Comparison of ENCODE assay signal across 8 cellular contexts in genomic region chr14:105491366-105492006, GRCh38. TPM values are rescaled to one million over a fixed set of nuclear protein-coding genes. Genes with fewer than 3 reads are reported as not detected.
DNase-seq lines count a peak whose midpoint lies in the region; ATAC-seq, FAIRE-seq and TF ChIP-seq lines count a peak whose summit lies in the region.

No MANE protein-coding gene starts in this region.

- H3K9me3 ChIP-seq in A549 = no peaks in the 10 kb centered on the region

- H3K4me3 ChIP-seq in A549 = peak overlapping the region; percentile 74
- peak overlapping the region; percentile 52 to 72 for H3K4me3 ChIP-seq in cardiac fibroblast (replicated peaks in 1 of 2; ENCODE audit: low read depth in 2 of 2, low read length in 2 of 2)

- ATAC-seq in A549 (peak in 1 of 2 experiments; percentile 12; a peak in 3 of 6 replicates), GM18870 (IDR thresholded peaks at IDR 0.05; ENCODE audit: unreplicated experiment) (peak; percentile 2), GM21786 (IDR thresholded peaks at IDR 0.05; ENCODE audit: unreplicated experiment) (no peak)

- FAIRE-seq in A549 (lab: Jason Lieb, UNC) = no peak

- peak; percentile 34; the same call in 1 of the 2 replicates for TF ChIP-seq POLR2A in A549 (IDR thresholded peaks at IDR 0.05; ENCODE audit: low read length)

- no peak for TF ChIP-seq RAD21 in A549 (conservative IDR thresholded peaks at IDR 0.05 in 1 of 2, IDR thresholded peaks at IDR 0.05 in 1 of 2)

- H3K27ac ChIP-seq in A549 (peak overlapping the region; percentile 81 to 95), VCaP (peak overlapping the region; percentile 89)

- DNase-seq in A549 (ENCODE audit: low read depth in 1 of 2, low spot score in 1 of 2) (peak; percentile 78 to 91), NCI-H1105 (lab: John Stamatoyannopoulos, UW) (peak; percentile 51), cardiac fibroblast (ENCODE audit: low read depth in 2 of 2) (peak; percentile 44 to 72), kidney tubule cell (ENCODE audit: low spot score) (peak; percentile 80)
- DNase-seq in stimulated activated CD4-positive, alpha-beta T cell treated with anti-CD3 and anti-CD28 coated beads, Interleukin-4, amount 100 ng/mL, for 1 hour = peak; percentile 84

- POLR2A ChIA-PET in A549 (lab: Yijun Ruan, JAX) = interaction anchor here (0.7 to 1.8 kb wide), 4 partner anchors 10 to 898 kb away, joined by 3 to 5 read pairs (median 4); no protein-coding TSS in a partner anchor

- peaks cover 29% of the 10 kb centered on the region for H3K4me1 ChIP-seq in A549

- WGBS in A549 (ENCODE audit: missing lambda C conversion rate) = 2% methylated on average over 14 of the region's 53 CpGs

- TF ChIP-seq CTCF in A549 (IDR thresholded peaks at IDR 0.05) (no peak), VCaP (conservative IDR thresholded peaks at IDR 0.05) (no peak), cardiac fibroblast (IDR thresholded peaks at IDR 0.05; ENCODE audit: low read depth, low read length) (no peak)

- CTCF ChIA-PET in A549 (lab: Yijun Ruan, JAX) = interaction anchor here (2.8 to 3.8 kb wide), 4 partner anchors 10 to 38 kb away, joined by 25 to 132 read pairs (median 44); no protein-coding TSS in a partner anchor

- H3K4me2 ChIP-seq in A549 = peak overlapping the region; percentile 71

- no peak for TF ChIP-seq EP300 in A549 (IDR thresholded peaks at IDR 0.05)

TF ChIP-seq in A549, 52 proteins besides CTCF, POLR2A, EP300 and RAD21:
- TF ChIP-seq SREBF2 (IDR thresholded peaks at IDR 0.05) = no peak
- TF ChIP-seq PHF8 (IDR thresholded peaks at IDR 0.05; ENCODE audit: borderline replicate concordance, low read depth) = peak; percentile 81
- TF ChIP-seq JUN (IDR thresholded peaks at IDR 0.05) = peak in 1 of 2 experiments; percentile 54; a peak in 2 of 5 replicates
- TF ChIP-seq KDM5A (IDR thresholded peaks at IDR 0.05) = peak; percentile 86

RNA-seq across cellular contexts. Expression of gene TEDC1, which starts 0.4 kb away (rescaled TPM):
- polyA plus RNA-seq in A549 (2011; rRNA removed) (12.7 and 13.4 TPM in 2 replicates), A549 (2017; fragmentation: RNase III; extraction: RNeasy Plus Mini Kit Qiagen cat#74134 plus additional on column Dnase treatment) (35.1 to 39.6 TPM (median 37.5 TPM) in 3 replicates)
- polyA plus RNA-seq in A549 (2012; cell fraction: cytosol; rRNA removed) = 58.9 and 70.0 TPM in 2 replicates
- polyA plus RNA-seq in A549 (2012; cell fraction: nucleus; rRNA removed) = 139 and 189 TPM in 2 replicates
- 5.5 and 9.7 TPM in 2 replicates for polyA minus RNA-seq in A549 (2011; rRNA and poly(A)+ RNA removed)

RNA-seq across cellular contexts. Expression of gene CRIP1, which starts 4.8 kb away (rescaled TPM):
- polyA plus RNA-seq in A549 (2011; rRNA removed) (196 and 280 TPM in 2 replicates), A549 (2017; fragmentation: RNase III; extraction: RNeasy Plus Mini Kit Qiagen cat#74134 plus additional on column Dnase treatment) (837 to 1,023 TPM (median 999 TPM) in 3 replicates)
- polyA plus RNA-seq in A549 (2012; cell fraction: cytosol; rRNA removed) = 1,772 and 1,826 TPM in 2 replicates
- 674 and 890 TPM in 2 replicates for polyA plus RNA-seq in A549 (2012; cell fraction: nucleus; rRNA removed)
- 60.5 and 132 TPM in 2 replicates for polyA minus RNA-seq in A549 (2011; rRNA and poly(A)+ RNA removed)

RNA-seq across cellular contexts. Expression of gene CRIP2, which starts 16.9 kb away (rescaled TPM):
- polyA plus RNA-seq in A549 (2011; rRNA removed) (36.2 and 41.0 TPM in 2 replicates), A549 (2017; fragmentation: RNase III; extraction: RNeasy Plus Mini Kit Qiagen cat#74134 plus additional on column Dnase treatment) (55.6 to 68.4 TPM (median 67.3 TPM) in 3 replicates)
- 192 and 210 TPM in 2 replicates for polyA plus RNA-seq in A549 (2012; cell fraction: cytosol; rRNA removed)
- 220 and 295 TPM in 2 replicates for polyA plus RNA-seq in A549 (2012; cell fraction: nucleus; rRNA removed)
- polyA minus RNA-seq in A549 (2011; rRNA and poly(A)+ RNA removed) = 8.9 and 14.4 TPM in 2 replicates

RNA-seq across cellular contexts. Expression of gene TMEM121, which starts 34.9 kb away (rescaled TPM):
- polyA plus RNA-seq in A549 (2011; rRNA removed) (2.3 and 2.4 TPM in 2 replicates), A549 (2017; fragmentation: RNase III; extraction: RNeasy Plus Mini Kit Qiagen cat#74134 plus additional on column Dnase treatment) (4.3 to 5.7 TPM (median 5.6 TPM) in 3 replicates)
- polyA plus RNA-seq in A549 (2012; cell fraction: cytosol; rRNA removed) = 9.5 and 17.3 TPM in 2 replicates
- 10.8 and 20.0 TPM in 2 replicates for polyA plus RNA-seq in A549 (2012; cell fraction: nucleus; rRNA removed)
- 0.74 and 1.4 TPM in 2 replicates for polyA minus RNA-seq in A549 (2011; rRNA and poly(A)+ RNA removed)
